25 cellular contexts compared by ENCODE assay signal in the genomic region with DNA sequence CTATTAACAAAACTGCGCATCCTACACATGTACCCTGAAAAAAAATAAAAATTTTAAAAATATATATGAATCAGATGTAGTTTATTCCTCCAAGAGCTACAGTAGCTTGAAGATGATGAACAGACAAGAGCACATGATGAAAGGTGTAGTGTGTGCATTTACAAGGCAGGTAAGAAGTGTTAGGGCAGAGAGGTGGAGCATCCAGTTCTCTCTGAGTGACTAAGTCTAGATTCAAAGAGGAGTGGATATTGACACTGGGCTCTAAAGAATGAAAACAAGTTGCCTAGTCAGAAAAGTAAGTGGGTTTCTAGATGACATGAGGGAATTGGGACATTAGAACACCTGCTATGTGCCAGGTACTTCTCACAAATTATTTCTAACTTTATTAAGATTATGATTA.
"Had no signal": no experiment of that assay in that cellular context is flagged by ENCODE, and none has a peak within 500 bp of the region (broad histone marks: within the 10 kb centered on the region; RNA-seq: fewer than 3 reads in every experiment).

No MANE protein-coding gene starts in this region.

- H3K4me2 ChIP-seq: neural progenitor cell had no signal

- H3K9ac ChIP-seq: neural progenitor cell, parathyroid adenoma had no signal

- H3K27me3 ChIP-seq: neural progenitor cell, ovary, right lobe of liver, sigmoid colon, stomach, thyroid gland, tibial nerve, upper lobe of left lung, vagina had no signal

- H3K27ac ChIP-seq: neural progenitor cell, ovary, parathyroid adenoma, psoas muscle, right lobe of liver, sigmoid colon, stomach, thoracic aorta, thyroid gland, tibial nerve, upper lobe of left lung, vagina had no signal

- H3K9me3 ChIP-seq: ovary, psoas muscle, right lobe of liver, sigmoid colon, stomach, thoracic aorta, thyroid gland, tibial nerve, upper lobe of left lung, vagina had no signal

- H3K4me3 ChIP-seq: neural progenitor cell, ovary, psoas muscle, right lobe of liver, sigmoid colon, stomach, thoracic aorta, thyroid gland, tibial nerve, upper lobe of left lung, vagina had no signal

- H3K4me1 ChIP-seq: neural progenitor cell, parathyroid adenoma, psoas muscle, right lobe of liver, sigmoid colon, stomach, tibial nerve, vagina had no signal

- H3K79me2 ChIP-seq: parathyroid adenoma had no signal

- H2AFZ ChIP-seq: neural progenitor cell, parathyroid adenoma had no signal

- ATAC-seq: natural killer cell; psoas muscle; right cardiac atrium; right lobe of liver; stimulated activated effector memory CD8-positive, alpha-beta T cell treated with anti-CD3 and anti-CD28 coated beads, Interleukin-12 subunit alpha, Interleukin-12 subunit beta, amount 100 ng/mL, for 72 hours; stimulated activated naive B cell treated with anti-CD40 and anti-IgM and Interleukin-4, amounts not matched to agents 10 μg/mL and 1 μg/mL and 100 μg/mL, for 72 hours had no signal

- H3K36me3 ChIP-seq: neural progenitor cell, ovary, right lobe of liver, sigmoid colon, stomach, thoracic aorta, thyroid gland, tibial nerve, upper lobe of left lung, vagina had no signal

- DNase-seq: natural killer cell; occipital lobe; ovary; posterior cingulate gyrus; psoas muscle; right cardiac atrium; right lobe of liver; sigmoid colon; small intestine; stimulated activated CD4-positive, alpha-beta T cell treated with anti-CD3 and anti-CD28 coated beads, Interleukin-15, amount 100 ng/mL, for 24 hours; stimulated activated CD4-positive, alpha-beta T cell treated with anti-CD3 and anti-CD28 coated beads, Interleukin-2, amount 100 ng/mL, for 24 hours; stimulated activated CD4-positive, alpha-beta T cell treated with anti-CD3 and anti-CD28 coated beads, Interleukin-2, amount 100 ng/mL, for 48 hours; stimulated activated CD4-positive, alpha-beta T cell treated with anti-CD3 and anti-CD28 coated beads, Interleukin-4, amount 100 ng/mL, for 24 hours; stimulated activated naive B cell treated with anti-CD40 and anti-IgM and Interleukin-4, amounts not matched to agents 10 μg/mL and 1 μg/mL and 100 μg/mL, for 72 hours; stimulated activated naive CD4-positive, alpha-beta T cell treated with Interleukin-2 at 50 U/mL for 16 hours; stomach; thyroid gland; trophoblast cell; upper lobe of left lung had no signal
